ENCODE assay signal across 8 cellular contexts in the genomic region with DNA sequence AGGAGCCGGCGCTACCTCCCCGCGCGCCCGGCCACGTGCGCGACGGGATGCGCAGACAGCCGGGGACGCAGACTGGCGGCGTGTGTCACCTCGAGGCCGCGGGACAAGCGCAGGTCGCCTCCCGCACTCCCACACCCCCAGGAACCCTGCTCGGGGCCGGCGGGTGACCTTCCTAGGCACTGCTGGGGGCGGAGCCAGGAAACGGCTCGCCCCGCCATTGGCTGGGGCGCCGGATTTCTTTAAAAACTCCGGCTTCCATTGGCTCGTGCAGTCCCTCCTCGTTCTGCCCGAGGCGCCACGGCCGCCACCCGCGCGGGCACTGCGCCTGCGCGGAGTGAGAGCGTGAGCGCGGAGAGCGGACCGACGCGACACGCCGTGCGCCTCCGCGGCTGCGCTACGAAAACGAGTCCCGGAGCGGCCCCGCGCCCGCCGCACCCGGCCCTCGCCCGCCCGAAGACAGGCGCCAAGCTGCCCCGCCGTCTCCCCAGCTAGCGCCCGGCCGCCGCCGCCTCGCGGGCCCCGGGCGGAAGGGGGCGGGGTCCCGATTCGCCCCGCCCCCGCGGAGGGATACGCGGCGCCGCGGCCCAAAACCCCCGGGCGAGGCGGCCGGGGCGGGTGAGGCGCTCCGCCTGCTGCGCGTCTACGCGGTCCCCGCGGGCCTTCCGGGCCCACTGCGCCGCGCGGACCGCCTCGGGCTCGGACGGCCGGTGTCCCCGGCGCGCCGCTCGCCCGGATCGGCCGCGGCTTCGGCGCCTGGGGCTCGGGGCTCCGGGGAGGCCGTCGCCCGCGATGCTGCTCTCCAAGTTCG. TPM values are rescaled to one million over a fixed set of nuclear protein-coding genes. Genes with fewer than 3 reads are reported as not detected.
DNase-seq lines count a peak whose midpoint lies in the region; ATAC-seq, FAIRE-seq and TF ChIP-seq lines count a peak whose summit lies in the region.

A gene (plus strand): TSS at position 614 of the 808 bp plus-strand sequence. CDS start 176 bp downstream, at position 790.

- no peaks in the 10 kb centered on the region for H3K9me3 Mint-ChIP-seq in T-helper 2 cell treated with Interferon-gamma antibody and Interleukin-4, amounts not matched to agents 5 μg/mL and 100 μg/mL, for 36 hours

- WGBS in right cardiac atrium: under 1% methylated on average over 132 of the region's 132 CpGs

- peak; percentile 4 for DNase-seq in NCI-H187 treated with DMSO at 0.1 percent for 48 hours (lab: John Stamatoyannopoulos, UW)
- DNase-seq in T-helper 2 cell treated with Interferon-gamma antibody and Interleukin-4, amounts not matched to agents 5 μg/mL and 100 μg/mL, for 36 hours (ENCODE audit: low spot score): peak; percentile 96
- peak; percentile 79 to 96 for DNase-seq in ascending aorta (ENCODE audit: low spot score in 2 of 2)
- peak; percentile 96 to 98 (median 97) for DNase-seq in right cardiac atrium
- DNase-seq in pulmonary artery endothelial cell (ENCODE audit: low read depth, low spot score): peak; percentile 88
- DNase-seq in urothelium cell line (ENCODE audit: low spot score): peak; percentile 97

- intact Hi-C loops in ascending aorta (cut with DNase I): loop anchor here (1.0 to 10.0 kb wide), 5 partner anchors 24 to 544 kb away; a partner anchor contains a TSS
- intact Hi-C loops in right cardiac atrium (cut with DNase I): no loop called here

- ATAC-seq in GM18505 (IDR thresholded peaks at IDR 0.05; ENCODE audit: unreplicated experiment) (peak; percentile 44), HG02943 (IDR thresholded peaks at IDR 0.05; ENCODE audit: low read depth, unreplicated experiment) (peak; percentile 55), right cardiac atrium (peak; percentile 84 to 87)

- peak; percentile 88 for TF ChIP-seq POLR2A in GM18505 (IDR thresholded peaks at IDR 0.05; ENCODE audit: borderline replicate concordance, extremely low read depth, insufficient read depth, insufficient read length)

- H3K27ac ChIP-seq in ascending aorta (peak within 1 kb of the TSS; percentile 88 to 96), right cardiac atrium (ENCODE audit: low read length) (peak within 1 kb of the TSS; percentile 97)

- peak within 1 kb of the TSS; percentile 91 for H3K27ac Mint-ChIP-seq in T-helper 2 cell treated with Interferon-gamma antibody and Interleukin-4, amounts not matched to agents 5 μg/mL and 100 μg/mL, for 36 hours

- TF ChIP-seq CTCF in ascending aorta (IDR thresholded peaks at IDR 0.05): peak in 1 of 3 experiments; percentile 33

- peaks cover 12% of the 10 kb centered on the region for H3K4me1 Mint-ChIP-seq in T-helper 2 cell treated with Interferon-gamma antibody and Interleukin-4, amounts not matched to agents 5 μg/mL and 100 μg/mL, for 36 hours (ENCODE audit: low read depth)

- no peaks in the 10 kb centered on the region for H3K27me3 ChIP-seq in ascending aorta
- no peaks in the 10 kb centered on the region for H3K27me3 ChIP-seq in right cardiac atrium (ENCODE audit: control insufficient read depth, insufficient read depth)

- peak within 1 kb of the TSS; percentile 85 for H3K4me3 Mint-ChIP-seq in T-helper 2 cell treated with Interferon-gamma antibody and Interleukin-4, amounts not matched to agents 5 μg/mL and 100 μg/mL, for 36 hours

- FAIRE-seq in urothelium cell line (lab: Jason Lieb, UNC): peak; percentile 98

- H3K36me3 Mint-ChIP-seq in T-helper 2 cell treated with Interferon-gamma antibody and Interleukin-4, amounts not matched to agents 5 μg/mL and 100 μg/mL, for 36 hours (ENCODE audit: low read depth): peaks cover 25% of the 10 kb centered on the region

- H3K4me1 ChIP-seq in ascending aorta: peaks cover 0 to 18% of the 10 kb centered on the region in 2 donors
- peaks cover 9% of the 10 kb centered on the region for H3K4me1 ChIP-seq in right cardiac atrium (ENCODE audit: control insufficient read depth, insufficient read depth, low read length)

- H3K4me3 ChIP-seq in ascending aorta (peak within 1 kb of the TSS; percentile 85 to 89), right cardiac atrium (ENCODE audit: low read length) (peak within 1 kb of the TSS; percentile 90)

- no peaks in the 10 kb centered on the region for H3K27me3 Mint-ChIP-seq in T-helper 2 cell treated with Interferon-gamma antibody and Interleukin-4, amounts not matched to agents 5 μg/mL and 100 μg/mL, for 36 hours (ENCODE audit: low read depth)

- H3K9me3 ChIP-seq in ascending aorta (no peaks in the 10 kb centered on the region), right cardiac atrium (ENCODE audit: control insufficient read depth, low read length) (no peaks in the 10 kb centered on the region)

- H3K36me3 ChIP-seq in ascending aorta: peaks cover 18 to 22% of the 10 kb centered on the region in 2 donors

RNA-seq across cellular contexts. Expression of the gene that starts here (rescaled TPM):
- total RNA-seq in ascending aorta (269 TPM), right cardiac atrium (10 to 100 TPM; 39.9 to 55.8 (median 49.9) TPM), pulmonary artery endothelial cell (174 and 185 TPM in 2 replicates)
- 39.0 TPM for polyA plus RNA-seq in right cardiac atrium

Comparison
In these comparisons a context has a peak if more than half of its experiments do, and no peak if none do; other contexts are left out.
1. Peak in every context shown above with its lines: DNase-seq, ATAC-seq, H3K4me3 ChIP-seq and H3K27ac ChIP-seq.
2. DNase-seq: peak in every context shown above with its lines; median percentile 97 in right cardiac atrium; 97 in urothelium cell line; 96 in T-helper 2 cell treated with Interferon-gamma antibody and Interleukin-4, amounts not matched to agents 5 μg/mL and 100 μg/mL, for 36 hours; 88 in pulmonary artery endothelial cell; 88 in ascending aorta; 4 in NCI-H187 treated with DMSO at 0.1 percent for 48 hours.